In the genomic region with DNA sequence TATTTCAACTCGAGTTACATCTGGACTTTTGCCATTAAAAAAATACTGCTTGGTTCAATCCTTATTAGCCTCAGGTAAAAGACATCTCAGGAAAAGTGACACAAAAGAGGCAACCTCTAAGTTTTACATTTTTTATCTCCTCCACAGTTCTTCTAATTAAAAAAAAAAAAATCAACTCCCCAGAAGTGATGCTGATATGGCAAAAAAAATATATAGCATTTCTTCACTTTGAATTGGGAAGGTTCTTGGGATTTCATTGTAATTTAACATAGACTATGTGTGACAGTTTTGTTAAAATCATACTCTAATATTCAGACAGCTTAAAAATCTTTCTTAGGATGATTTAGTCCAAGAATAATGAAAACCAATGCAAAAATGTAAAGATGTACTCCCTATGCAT, we compare ENCODE assay signal across 16 cellular contexts.
DNase-seq lines count a peak whose midpoint lies in the region; ATAC-seq and TF ChIP-seq lines count a peak whose summit lies in the region.
"Had no signal": no experiment of that assay in that cellular context is flagged by ENCODE, and none has a peak within 500 bp of the region (broad histone marks: within the 10 kb centered on the region; RNA-seq: fewer than 3 reads in every experiment).

No MANE protein-coding gene starts in this region.

- H3K36me3 Mint-ChIP-seq in T-helper 2 cell treated with Interferon-gamma antibody and Interleukin-4, amounts not matched to agents 5 μg/mL and 100 μg/mL, for 36 hours (ENCODE audit: low read depth) = peaks cover 53% of the 10 kb centered on the region
- peaks cover 2% of the 10 kb centered on the region for H3K36me3 Mint-ChIP-seq in T-helper 17 cell (ENCODE audit: low read depth)
- peaks cover 17% of the 10 kb centered on the region for H3K36me3 Mint-ChIP-seq in dendritic cell treated with granulocyte-macrophage colony-stimulating factor and Interleukin-4, amounts not matched to agents 40 ng/mL and 50 ng/mL, for 4 days (ENCODE audit: low read depth)
- H3K36me3 Mint-ChIP-seq in osteocyte (ENCODE audit: unreplicated experiment) = no peaks in the 10 kb centered on the region

- H4K20me1 ChIP-seq in BLaER1 = no peaks in the 10 kb centered on the region

- H3K4me3 ChIP-seq in BLaER1 (no peak overlapping the region), mucosa of descending colon (no peak overlapping the region)
- H3K4me3 ChIP-seq: lower lobe of right lung, psoas muscle, upper lobe of right lung had no signal

- ATAC-seq in T-helper 17 cell = no peak
- no peak for ATAC-seq in mucosa of descending colon
- ATAC-seq: psoas muscle had no signal

- peaks cover 87% of the 10 kb centered on the region for H3K4me1 Mint-ChIP-seq in T-helper 2 cell treated with Interferon-gamma antibody and Interleukin-4, amounts not matched to agents 5 μg/mL and 100 μg/mL, for 36 hours (ENCODE audit: low read depth)
- H3K4me1 Mint-ChIP-seq in T-helper 17 cell (peaks cover 49% of the 10 kb centered on the region), osteocyte (ENCODE audit: unreplicated experiment) (peaks cover 36% of the 10 kb centered on the region)
- peaks cover 69% of the 10 kb centered on the region for H3K4me1 Mint-ChIP-seq in dendritic cell treated with granulocyte-macrophage colony-stimulating factor and Interleukin-4, amounts not matched to agents 40 ng/mL and 50 ng/mL, for 4 days (ENCODE audit: low read depth)

- peaks cover 4% of the 10 kb centered on the region for H3K9me3 Mint-ChIP-seq in T-helper 2 cell treated with Interferon-gamma antibody and Interleukin-4, amounts not matched to agents 5 μg/mL and 100 μg/mL, for 36 hours
- H3K9me3 Mint-ChIP-seq in dendritic cell treated with granulocyte-macrophage colony-stimulating factor and Interleukin-4, amounts not matched to agents 40 ng/mL and 50 ng/mL, for 4 days = no peaks in the 10 kb centered on the region
- H3K9me3 Mint-ChIP-seq in osteocyte (ENCODE audit: unreplicated experiment) = peaks cover 4% of the 10 kb centered on the region
- H3K9me3 Mint-ChIP-seq: IgD-negative memory B cell, naive B cell had no signal

- no peak for TF ChIP-seq CTCF in mucosa of descending colon (IDR thresholded peaks at IDR 0.05)
- no peak for TF ChIP-seq CTCF in osteocyte (IDR thresholded peaks at IDR 0.05)

- peak overlapping the region; percentile 35; the same call in 1 of the 2 replicates for H3K4me2 ChIP-seq in BLaER1

- peaks cover 6% of the 10 kb centered on the region; the same call in 1 of the 2 replicates for H3K36me3 ChIP-seq in BLaER1
- H3K36me3 ChIP-seq in mucosa of descending colon (ENCODE audit: low read depth) = no peaks in the 10 kb centered on the region
- H3K36me3 ChIP-seq: lower lobe of right lung, upper lobe of right lung had no signal

- H3K9ac ChIP-seq in BLaER1 = no peak overlapping the region

- peak overlapping the region; percentile 97 for H3K27ac Mint-ChIP-seq in T-helper 2 cell treated with Interferon-gamma antibody and Interleukin-4, amounts not matched to agents 5 μg/mL and 100 μg/mL, for 36 hours
- H3K27ac Mint-ChIP-seq in T-helper 17 cell = peak overlapping the region; percentile 78
- H3K27ac Mint-ChIP-seq in dendritic cell treated with granulocyte-macrophage colony-stimulating factor and Interleukin-4, amounts not matched to agents 40 ng/mL and 50 ng/mL, for 4 days = peak overlapping the region; percentile 90
- H3K27ac Mint-ChIP-seq in osteocyte (ENCODE audit: unreplicated experiment) = no peak overlapping the region

- H3K9me3 ChIP-seq in BLaER1 (no peaks in the 10 kb centered on the region), T-helper 17 cell (ENCODE audit: control insufficient read depth, low read length, poor library complexity, severe bottlenecking) (no peaks in the 10 kb centered on the region), mucosa of descending colon (no peaks in the 10 kb centered on the region)
- H3K9me3 ChIP-seq: lower lobe of right lung, psoas muscle, upper lobe of right lung had no signal

- no peak for DNase-seq in T-helper 2 cell treated with Interferon-gamma antibody and Interleukin-4, amounts not matched to agents 5 μg/mL and 100 μg/mL, for 36 hours (ENCODE audit: low spot score)
- DNase-seq in T-helper 2 cell (no peak), T-helper 17 cell (no peak), mucosa of descending colon (no peak), osteocyte (ENCODE audit: extremely low spot score, unreplicated experiment) (no peak)
- no peak for DNase-seq in stimulated activated CD8-positive, alpha-beta memory T cell treated with anti-CD3 and anti-CD28 coated beads, Interleukin-4, amount 100 ng/mL, for 48 hours
- DNase-seq: aorta, lower lobe of right lung, naive B cell, NCI-H69, psoas muscle, upper lobe of right lung had no signal

- H3K4me1 ChIP-seq in BLaER1 (peaks cover 82% of the 10 kb centered on the region), mucosa of descending colon (ENCODE audit: low read depth) (peaks cover 7% of the 10 kb centered on the region)

- intact Hi-C loops in dendritic cell treated with granulocyte-macrophage colony-stimulating factor and Interleukin-4, amounts not matched to agents 40 ng/mL and 50 ng/mL, for 4 days (cut with micrococcal nuclease) = no loop called here
- intact Hi-C loops in mucosa of descending colon (cut with DNase I, micrococcal nuclease) = no loop called here

- no peaks in the 10 kb centered on the region for H3K27me3 ChIP-seq in BLaER1
- H3K27me3 ChIP-seq: upper lobe of right lung had no signal

- no peaks in the 10 kb centered on the region for H3K27me3 Mint-ChIP-seq in T-helper 2 cell treated with Interferon-gamma antibody and Interleukin-4, amounts not matched to agents 5 μg/mL and 100 μg/mL, for 36 hours (ENCODE audit: low read depth)
- H3K27me3 Mint-ChIP-seq in T-helper 17 cell (no peaks in the 10 kb centered on the region), osteocyte (ENCODE audit: unreplicated experiment) (no peaks in the 10 kb centered on the region)
- H3K27me3 Mint-ChIP-seq in dendritic cell treated with granulocyte-macrophage colony-stimulating factor and Interleukin-4, amounts not matched to agents 40 ng/mL and 50 ng/mL, for 4 days = no peaks in the 10 kb centered on the region
- H3K27me3 Mint-ChIP-seq: naive B cell; stimulated activated naive CD8-positive, alpha-beta T cell treated with anti-CD3 and anti-CD28 coated beads, Interleukin-15, amount 100 ng/mL, for 72 hours had no signal

- peak overlapping the region; percentile 49 for H3K4me3 Mint-ChIP-seq in T-helper 2 cell treated with Interferon-gamma antibody and Interleukin-4, amounts not matched to agents 5 μg/mL and 100 μg/mL, for 36 hours
- H3K4me3 Mint-ChIP-seq in T-helper 17 cell = no peak overlapping the region
- no peak overlapping the region for H3K4me3 Mint-ChIP-seq in dendritic cell treated with granulocyte-macrophage colony-stimulating factor and Interleukin-4, amounts not matched to agents 40 ng/mL and 50 ng/mL, for 4 days
- H3K4me3 Mint-ChIP-seq in osteocyte (ENCODE audit: unreplicated experiment) = no peak overlapping the region

- H3K27ac ChIP-seq in BLaER1 = no peak overlapping the region
